19 cellular contexts compared by ENCODE assay signal in genomic region chr11:85541683-85542082, GRCh38.
"Had no signal": no experiment of that assay in that cellular context is flagged by ENCODE, and none has a peak within 500 bp of the region (broad histone marks: within the 10 kb centered on the region; RNA-seq: fewer than 3 reads in every experiment).

No MANE protein-coding gene starts in this region.

- H3K4me3 ChIP-seq: esophagus squamous epithelium, left lung, lower lobe of right lung, spleen, testis, tibial nerve, upper lobe of right lung, vagina had no signal

- H3K27me3 ChIP-seq: esophagus squamous epithelium, left lung, spleen, testis, tibial nerve, upper lobe of right lung, vagina had no signal

- H3K4me1 ChIP-seq: esophagus squamous epithelium, left lung, lower lobe of right lung, spleen, upper lobe of right lung, vagina had no signal

- H3K9me3 ChIP-seq: esophagus squamous epithelium, lower lobe of right lung, testis, tibial nerve, upper lobe of right lung, vagina had no signal

- H3K27ac ChIP-seq: esophagus squamous epithelium, left lung, lower lobe of right lung, testis, tibial nerve, upper lobe of right lung, vagina had no signal

- DNase-seq: effector memory CD8-positive, alpha-beta T cell; esophagus squamous epithelium; foreskin fibroblast; islet precursor cell; left lung; lower lobe of right lung; mesenchymal stem cell; midbrain; posterior cingulate gyrus; spleen; stimulated activated CD4-positive, alpha-beta T cell treated with anti-CD3 and anti-CD28 coated beads, Interleukin-2, amount 100 ng/mL, for 24 hours; stimulated activated CD4-positive, alpha-beta T cell treated with anti-CD3 and anti-CD28 coated beads, Interleukin-4, amount 100 ng/mL, for 4 hours; stimulated activated naive B cell treated with anti-CD40 and anti-IgM and Interleukin-4, amounts not matched to agents 10 μg/mL and 1 μg/mL and 100 μg/mL, for 72 hours; stimulated activated naive CD8-positive, alpha-beta T cell treated with anti-CD3 and anti-CD28 coated beads, Interleukin-15, amount 100 ng/mL, for 72 hours; testis; upper lobe of right lung had no signal

- H3K36me3 ChIP-seq: esophagus squamous epithelium, left lung, lower lobe of right lung, spleen, upper lobe of right lung, vagina had no signal

- ATAC-seq: effector memory CD8-positive, alpha-beta T cell; left lung; lower lobe of right lung; sciatic nerve; stimulated activated naive B cell treated with anti-CD40 and anti-IgM and Interleukin-4, amounts not matched to agents 10 μg/mL and 1 μg/mL and 100 μg/mL, for 72 hours; stimulated activated naive CD8-positive, alpha-beta T cell treated with anti-CD3 and anti-CD28 coated beads, Interleukin-15, amount 100 ng/mL, for 72 hours; upper lobe of right lung had no signal
